ENCODE assay signal across 1 cellular context in the genomic region with DNA sequence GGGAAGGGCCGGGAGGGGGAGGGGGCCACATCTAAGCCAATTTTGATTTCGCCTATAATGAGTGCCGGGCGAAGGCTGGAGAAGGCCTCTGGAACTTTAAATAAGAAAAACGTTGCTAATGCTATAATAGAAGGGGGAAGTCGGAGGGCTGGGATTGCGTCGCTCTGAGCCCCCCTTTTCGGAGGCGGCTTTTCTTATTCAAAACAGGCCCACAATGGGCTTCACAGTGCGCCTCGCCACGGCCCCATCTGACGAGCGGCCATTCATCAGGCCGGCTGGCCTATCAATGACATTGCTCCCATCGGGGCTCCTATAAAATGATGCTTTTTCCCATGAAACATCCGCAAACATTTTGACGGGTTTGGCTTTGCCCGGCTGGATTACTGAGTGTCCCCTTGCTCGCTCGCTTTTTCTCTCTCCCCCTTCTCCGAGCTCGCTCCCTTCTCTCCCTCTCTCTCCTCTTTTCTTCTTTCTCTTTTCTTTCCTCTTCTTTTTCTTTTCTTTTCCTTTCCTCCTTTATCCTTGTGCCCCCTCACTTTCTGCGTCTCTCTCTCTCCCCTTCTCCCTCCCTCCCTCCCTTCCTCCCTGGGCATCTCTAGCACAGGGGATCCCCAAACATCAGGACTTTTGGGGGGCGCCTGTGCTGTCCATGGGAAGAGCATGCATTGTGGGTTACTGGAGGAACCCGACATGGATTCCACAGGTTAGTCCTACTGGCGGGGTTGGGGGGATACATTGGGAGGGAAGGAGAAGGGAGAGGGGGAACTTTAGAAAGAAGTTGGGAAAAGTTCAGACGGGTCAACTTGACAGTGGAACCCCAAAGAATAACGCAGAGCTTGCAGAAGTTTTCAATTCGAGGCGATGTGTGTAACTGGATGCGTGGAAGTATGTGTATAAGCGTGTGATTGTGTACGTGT.
TF ChIP-seq lines count a peak whose summit lies in the region.

A gene (plus strand): TSS at position 344 of the 917 bp plus-strand sequence. CDS start 317 bp downstream, at position 661.

TF ChIP-seq in H1, 55 proteins besides CTCF, POLR2A, EP300 and RAD21 (continued from another document):
- TF ChIP-seq GTF2F1 (IDR thresholded peaks at IDR 0.05; ENCODE audit: borderline replicate concordance, low read depth, low read length) = no peak
- no peak for TF ChIP-seq POLR2AphosphoS5 (IDR thresholded peaks at IDR 0.05; ENCODE audit: low read depth, low read length)
- TF ChIP-seq CREB1 (IDR thresholded peaks at IDR 0.05) = no peak
- TF ChIP-seq NRF1 (IDR thresholded peaks at IDR 0.05; ENCODE audit: low read depth, low read length) = no peak
- no peak for TF ChIP-seq HDAC6 (IDR thresholded peaks at IDR 0.05; ENCODE audit: low read depth, low read length)
- TF ChIP-seq RNF2 (IDR thresholded peaks at IDR 0.05; ENCODE audit: borderline replicate concordance, low read depth, low read length, missing control alignments, poor library complexity, severe bottlenecking) = no peak
- TF ChIP-seq TCF12 (IDR thresholded peaks at IDR 0.05; ENCODE audit: low read depth, low read length) = no peak
- TF ChIP-seq ASH2L (IDR thresholded peaks at IDR 0.05; ENCODE audit: low read length) = peak; percentile 74
- TF ChIP-seq CEBPB (IDR thresholded peaks at IDR 0.05; ENCODE audit: low read depth, low read length) = no peak
- TF ChIP-seq SAP30 (IDR thresholded peaks at IDR 0.05; ENCODE audit: insufficient read depth, insufficient replicate concordance, low read length) = no peak
- TF ChIP-seq KDM5A (IDR thresholded peaks at IDR 0.05; ENCODE audit: low read length) = no peak
- no peak for TF ChIP-seq NANOG (IDR thresholded peaks at IDR 0.05; ENCODE audit: insufficient read depth, low read depth, low read length, poor library complexity, severe bottlenecking)
- TF ChIP-seq, protein P1, sequence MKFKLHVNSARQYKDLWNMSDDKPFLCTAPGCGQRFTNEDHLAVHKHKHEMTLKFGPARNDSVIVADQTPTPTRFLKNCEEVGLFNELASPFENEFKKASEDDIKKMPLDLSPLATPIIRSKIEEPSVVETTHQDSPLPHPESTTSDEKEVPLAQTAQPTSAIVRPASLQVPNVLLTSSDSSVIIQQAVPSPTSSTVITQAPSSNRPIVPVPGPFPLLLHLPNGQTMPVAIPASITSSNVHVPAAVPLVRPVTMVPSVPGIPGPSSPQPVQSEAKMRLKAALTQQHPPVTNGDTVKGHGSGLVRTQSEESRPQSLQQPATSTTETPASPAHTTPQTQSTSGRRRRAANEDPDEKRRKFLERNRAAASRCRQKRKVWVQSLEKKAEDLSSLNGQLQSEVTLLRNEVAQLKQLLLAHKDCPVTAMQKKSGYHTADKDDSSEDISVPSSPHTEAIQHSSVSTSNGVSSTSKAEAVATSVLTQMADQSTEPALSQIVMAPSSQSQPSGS (IDR thresholded peaks at IDR 0.05; ENCODE audit: low read length) = no peak
- TF ChIP-seq SP2 (IDR thresholded peaks at IDR 0.05; ENCODE audit: low read length) = no peak
- TF ChIP-seq RXRA (IDR thresholded peaks at IDR 0.05; ENCODE audit: insufficient read depth, low read depth, low read length) = no peak
- no peak for TF ChIP-seq CTBP2 (IDR thresholded peaks at IDR 0.05; ENCODE audit: borderline replicate concordance, insufficient read depth, insufficient read length, low read length)
- TF ChIP-seq CBX8 (IDR thresholded peaks at IDR 0.05; ENCODE audit: borderline replicate concordance, low read depth, low read length) = no peak
- TF ChIP-seq BRCA1 (IDR thresholded peaks at IDR 0.05; ENCODE audit: low read depth, low read length) = no peak
- TF ChIP-seq RFX5 (IDR thresholded peaks at IDR 0.05; ENCODE audit: borderline replicate concordance, low read depth, low read length) = no peak
- no peak for TF ChIP-seq MAFK (IDR thresholded peaks at IDR 0.05; ENCODE audit: low read depth, low read length)
- no peak for TF ChIP-seq SUZ12 (IDR thresholded peaks at IDR 0.05; ENCODE audit: low read length)
- peak; percentile 81 for TF ChIP-seq SP1 (IDR thresholded peaks at IDR 0.05; ENCODE audit: low read depth, low read length)
- TF ChIP-seq SRF (IDR thresholded peaks at IDR 0.05; ENCODE audit: low read depth, low read length) = no peak
- TF ChIP-seq POU5F1 (IDR thresholded peaks at IDR 0.05; ENCODE audit: low read depth, low read length) = 0 out of 2 replicates have a peak, but pooled peaks have one; percentile 56
- TF ChIP-seq EGR1 (IDR thresholded peaks at IDR 0.05; ENCODE audit: borderline replicate concordance, low read depth, low read length) = peak; percentile 65; the same call in 1 of the 2 replicates
- TF ChIP-seq KDM4A (IDR thresholded peaks at IDR 0.05; ENCODE audit: low read depth, low read length, severe bottlenecking) = peak; percentile 24
- TF ChIP-seq, protein P2, sequence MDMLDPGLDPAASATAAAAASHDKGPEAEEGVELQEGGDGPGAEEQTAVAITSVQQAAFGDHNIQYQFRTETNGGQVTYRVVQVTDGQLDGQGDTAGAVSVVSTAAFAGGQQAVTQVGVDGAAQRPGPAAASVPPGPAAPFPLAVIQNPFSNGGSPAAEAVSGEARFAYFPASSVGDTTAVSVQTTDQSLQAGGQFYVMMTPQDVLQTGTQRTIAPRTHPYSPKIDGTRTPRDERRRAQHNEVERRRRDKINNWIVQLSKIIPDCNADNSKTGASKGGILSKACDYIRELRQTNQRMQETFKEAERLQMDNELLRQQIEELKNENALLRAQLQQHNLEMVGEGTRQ (IDR thresholded peaks at IDR 0.05; ENCODE audit: low read length) = no peak
- no peak for TF ChIP-seq SIX5 (IDR thresholded peaks at IDR 0.05; ENCODE audit: low read depth, low read length)
- no peak; the same call in 1 of the 2 replicates for TF ChIP-seq TAF1 (IDR thresholded peaks at IDR 0.05; ENCODE audit: low read depth, low read length)
- TF ChIP-seq FOSL1 (IDR thresholded peaks at IDR 0.05; ENCODE audit: insufficient read depth, low read depth, low read length) = no peak
- no peak for TF ChIP-seq CBX5 (IDR thresholded peaks at IDR 0.05; ENCODE audit: low read depth, low read length)
- TF ChIP-seq, protein P3, sequence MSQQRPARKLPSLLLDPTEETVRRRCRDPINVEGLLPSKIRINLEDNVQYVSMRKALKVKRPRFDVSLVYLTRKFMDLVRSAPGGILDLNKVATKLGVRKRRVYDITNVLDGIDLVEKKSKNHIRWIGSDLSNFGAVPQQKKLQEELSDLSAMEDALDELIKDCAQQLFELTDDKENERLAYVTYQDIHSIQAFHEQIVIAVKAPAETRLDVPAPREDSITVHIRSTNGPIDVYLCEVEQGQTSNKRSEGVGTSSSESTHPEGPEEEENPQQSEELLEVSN (IDR thresholded peaks at IDR 0.05) = no peak
- 0 out of 4 replicates have a peak, but pooled peaks of 1 of the 2 experiments have one; percentile 35 for TF ChIP-seq HDAC2 (IDR thresholded peaks at IDR 0.05; ENCODE audit: borderline replicate concordance in 1 of 2, low read depth in 2 of 2, low read length in 2 of 2)
- peak; percentile 51 for TF ChIP-seq TAF7 (optimal IDR thresholded peaks at IDR 0.05; ENCODE audit: borderline replicate concordance, low read depth, low read length)
- TF ChIP-seq, protein P4, sequence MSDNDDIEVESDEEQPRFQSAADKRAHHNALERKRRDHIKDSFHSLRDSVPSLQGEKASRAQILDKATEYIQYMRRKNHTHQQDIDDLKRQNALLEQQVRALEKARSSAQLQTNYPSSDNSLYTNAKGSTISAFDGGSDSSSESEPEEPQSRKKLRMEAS (IDR thresholded peaks at IDR 0.05) = no peak
- TF ChIP-seq ZNF274 (IDR thresholded peaks at IDR 0.05; ENCODE audit: borderline replicate concordance, extremely low read depth, low read length) = no peak
- TF ChIP-seq SIRT6 (IDR thresholded peaks at IDR 0.05; ENCODE audit: low read length) = no peak
- no peak for TF ChIP-seq KDM1A (IDR thresholded peaks at IDR 0.05; ENCODE audit: borderline replicate concordance, low read length)
- TF ChIP-seq CHD1 (IDR thresholded peaks at IDR 0.05; ENCODE audit: low read depth, low read length) = no peak
- no peak for TF ChIP-seq CHD2 (IDR thresholded peaks at IDR 0.05; ENCODE audit: low read length)
- peak; percentile 74 for TF ChIP-seq YY1 (IDR thresholded peaks at IDR 0.05; ENCODE audit: low read depth, low read length)
- no peak for TF ChIP-seq RBBP5 (IDR thresholded peaks at IDR 0.05; ENCODE audit: borderline replicate concordance, low read depth, low read length)
- no peak for TF ChIP-seq SP4 (IDR thresholded peaks at IDR 0.05; ENCODE audit: low read length)
- no peak for TF ChIP-seq TBP (IDR thresholded peaks at IDR 0.05; ENCODE audit: low read depth, low read length)
- no peak for TF ChIP-seq JUND (IDR thresholded peaks at IDR 0.05; ENCODE audit: low read length)
- TF ChIP-seq, protein P5, sequence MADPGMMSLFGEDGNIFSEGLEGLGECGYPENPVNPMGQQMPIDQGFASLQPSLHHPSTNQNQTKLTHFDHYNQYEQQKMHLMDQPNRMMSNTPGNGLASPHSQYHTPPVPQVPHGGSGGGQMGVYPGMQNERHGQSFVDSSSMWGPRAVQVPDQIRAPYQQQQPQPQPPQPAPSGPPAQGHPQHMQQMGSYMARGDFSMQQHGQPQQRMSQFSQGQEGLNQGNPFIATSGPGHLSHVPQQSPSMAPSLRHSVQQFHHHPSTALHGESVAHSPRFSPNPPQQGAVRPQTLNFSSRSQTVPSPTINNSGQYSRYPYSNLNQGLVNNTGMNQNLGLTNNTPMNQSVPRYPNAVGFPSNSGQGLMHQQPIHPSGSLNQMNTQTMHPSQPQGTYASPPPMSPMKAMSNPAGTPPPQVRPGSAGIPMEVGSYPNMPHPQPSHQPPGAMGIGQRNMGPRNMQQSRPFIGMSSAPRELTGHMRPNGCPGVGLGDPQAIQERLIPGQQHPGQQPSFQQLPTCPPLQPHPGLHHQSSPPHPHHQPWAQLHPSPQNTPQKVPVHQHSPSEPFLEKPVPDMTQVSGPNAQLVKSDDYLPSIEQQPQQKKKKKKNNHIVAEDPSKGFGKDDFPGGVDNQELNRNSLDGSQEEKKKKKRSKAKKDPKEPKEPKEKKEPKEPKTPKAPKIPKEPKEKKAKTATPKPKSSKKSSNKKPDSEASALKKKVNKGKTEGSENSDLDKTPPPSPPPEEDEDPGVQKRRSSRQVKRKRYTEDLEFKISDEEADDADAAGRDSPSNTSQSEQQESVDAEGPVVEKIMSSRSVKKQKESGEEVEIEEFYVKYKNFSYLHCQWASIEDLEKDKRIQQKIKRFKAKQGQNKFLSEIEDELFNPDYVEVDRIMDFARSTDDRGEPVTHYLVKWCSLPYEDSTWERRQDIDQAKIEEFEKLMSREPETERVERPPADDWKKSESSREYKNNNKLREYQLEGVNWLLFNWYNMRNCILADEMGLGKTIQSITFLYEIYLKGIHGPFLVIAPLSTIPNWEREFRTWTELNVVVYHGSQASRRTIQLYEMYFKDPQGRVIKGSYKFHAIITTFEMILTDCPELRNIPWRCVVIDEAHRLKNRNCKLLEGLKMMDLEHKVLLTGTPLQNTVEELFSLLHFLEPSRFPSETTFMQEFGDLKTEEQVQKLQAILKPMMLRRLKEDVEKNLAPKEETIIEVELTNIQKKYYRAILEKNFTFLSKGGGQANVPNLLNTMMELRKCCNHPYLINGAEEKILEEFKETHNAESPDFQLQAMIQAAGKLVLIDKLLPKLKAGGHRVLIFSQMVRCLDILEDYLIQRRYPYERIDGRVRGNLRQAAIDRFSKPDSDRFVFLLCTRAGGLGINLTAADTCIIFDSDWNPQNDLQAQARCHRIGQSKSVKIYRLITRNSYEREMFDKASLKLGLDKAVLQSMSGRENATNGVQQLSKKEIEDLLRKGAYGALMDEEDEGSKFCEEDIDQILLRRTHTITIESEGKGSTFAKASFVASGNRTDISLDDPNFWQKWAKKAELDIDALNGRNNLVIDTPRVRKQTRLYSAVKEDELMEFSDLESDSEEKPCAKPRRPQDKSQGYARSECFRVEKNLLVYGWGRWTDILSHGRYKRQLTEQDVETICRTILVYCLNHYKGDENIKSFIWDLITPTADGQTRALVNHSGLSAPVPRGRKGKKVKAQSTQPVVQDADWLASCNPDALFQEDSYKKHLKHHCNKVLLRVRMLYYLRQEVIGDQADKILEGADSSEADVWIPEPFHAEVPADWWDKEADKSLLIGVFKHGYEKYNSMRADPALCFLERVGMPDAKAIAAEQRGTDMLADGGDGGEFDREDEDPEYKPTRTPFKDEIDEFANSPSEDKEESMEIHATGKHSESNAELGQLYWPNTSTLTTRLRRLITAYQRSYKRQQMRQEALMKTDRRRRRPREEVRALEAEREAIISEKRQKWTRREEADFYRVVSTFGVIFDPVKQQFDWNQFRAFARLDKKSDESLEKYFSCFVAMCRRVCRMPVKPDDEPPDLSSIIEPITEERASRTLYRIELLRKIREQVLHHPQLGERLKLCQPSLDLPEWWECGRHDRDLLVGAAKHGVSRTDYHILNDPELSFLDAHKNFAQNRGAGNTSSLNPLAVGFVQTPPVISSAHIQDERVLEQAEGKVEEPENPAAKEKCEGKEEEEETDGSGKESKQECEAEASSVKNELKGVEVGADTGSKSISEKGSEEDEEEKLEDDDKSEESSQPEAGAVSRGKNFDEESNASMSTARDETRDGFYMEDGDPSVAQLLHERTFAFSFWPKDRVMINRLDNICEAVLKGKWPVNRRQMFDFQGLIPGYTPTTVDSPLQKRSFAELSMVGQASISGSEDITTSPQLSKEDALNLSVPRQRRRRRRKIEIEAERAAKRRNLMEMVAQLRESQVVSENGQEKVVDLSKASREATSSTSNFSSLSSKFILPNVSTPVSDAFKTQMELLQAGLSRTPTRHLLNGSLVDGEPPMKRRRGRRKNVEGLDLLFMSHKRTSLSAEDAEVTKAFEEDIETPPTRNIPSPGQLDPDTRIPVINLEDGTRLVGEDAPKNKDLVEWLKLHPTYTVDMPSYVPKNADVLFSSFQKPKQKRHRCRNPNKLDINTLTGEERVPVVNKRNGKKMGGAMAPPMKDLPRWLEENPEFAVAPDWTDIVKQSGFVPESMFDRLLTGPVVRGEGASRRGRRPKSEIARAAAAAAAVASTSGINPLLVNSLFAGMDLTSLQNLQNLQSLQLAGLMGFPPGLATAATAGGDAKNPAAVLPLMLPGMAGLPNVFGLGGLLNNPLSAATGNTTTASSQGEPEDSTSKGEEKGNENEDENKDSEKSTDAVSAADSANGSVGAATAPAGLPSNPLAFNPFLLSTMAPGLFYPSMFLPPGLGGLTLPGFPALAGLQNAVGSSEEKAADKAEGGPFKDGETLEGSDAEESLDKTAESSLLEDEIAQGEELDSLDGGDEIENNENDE (IDR thresholded peaks at IDR 0.05; ENCODE audit: insufficient replicate concordance, low read length) = no peak
- TF ChIP-seq BACH1 (IDR thresholded peaks at IDR 0.05; ENCODE audit: low read length) = no peak
- no peak; a peak in 1 of 4 replicates for TF ChIP-seq SIN3A (conservative IDR thresholded peaks at IDR 0.05 in 1 of 2, IDR thresholded peaks at IDR 0.05 in 1 of 2; ENCODE audit: low read depth in 1 of 2, low read length in 2 of 2)
- TF ChIP-seq GABPA (IDR thresholded peaks at IDR 0.05; ENCODE audit: borderline replicate concordance, insufficient read depth, low read length) = no peak
- TF ChIP-seq PHF8 (conservative IDR thresholded peaks at IDR 0.05; ENCODE audit: low read depth, low read length) = no peak; the same call in 1 of the 2 replicates
- no peak for TF ChIP-seq JUN (IDR thresholded peaks at IDR 0.05; ENCODE audit: low read depth, low read length)
- TF ChIP-seq, protein P6, sequence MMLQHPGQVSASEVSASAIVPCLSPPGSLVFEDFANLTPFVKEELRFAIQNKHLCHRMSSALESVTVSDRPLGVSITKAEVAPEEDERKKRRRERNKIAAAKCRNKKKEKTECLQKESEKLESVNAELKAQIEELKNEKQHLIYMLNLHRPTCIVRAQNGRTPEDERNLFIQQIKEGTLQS (IDR thresholded peaks at IDR 0.05; ENCODE audit: insufficient read depth, low read depth, low read length) = no peak
- TF ChIP-seq EZH2 (IDR thresholded peaks at IDR 0.05; ENCODE audit: low read depth, low read length, severe bottlenecking) = no peak
- TF ChIP-seq BCL11A (IDR thresholded peaks at IDR 0.05; ENCODE audit: low read depth in 2 of 2, low read length in 2 of 2) = no peak
